In genomic region chr12:118120579-118121363, GRCh38 we compare ENCODE assay signal across 8 cellular contexts. TPM values are rescaled to one million over a fixed set of nuclear protein-coding genes. Genes with fewer than 3 reads are reported as not detected.
DNase-seq lines count a peak whose midpoint lies in the region; ATAC-seq and TF ChIP-seq lines count a peak whose summit lies in the region.

No MANE protein-coding gene starts in this region.

- POLR2A ChIA-PET in activated CD4-positive, alpha-beta memory T cell treated with anti-CD3 and anti-CD28 coated beads for 36 hours (lab: Charles Lee): interaction anchor here (0.7 to 1.1 kb wide), 4 partner anchors 15 to 255 kb away, joined by 3 to 5 read pairs (median 4); partner anchors contain the start of genes PEBP1, SUDS3 and TAOK3

- peak; percentile 65 for ATAC-seq in HG03103 (IDR thresholded peaks at IDR 0.05; ENCODE audit: low read depth, unreplicated experiment)
- peak; percentile 85 for ATAC-seq in effector memory CD8-positive, alpha-beta T cell (replicated peaks)
- ATAC-seq in GM18511 (IDR thresholded peaks at IDR 0.05; ENCODE audit: unreplicated experiment): no peak

- H3K9me3 Mint-ChIP-seq in activated CD4-positive, alpha-beta memory T cell treated with anti-CD3 and anti-CD28 coated beads for 36 hours: no peaks in the 10 kb centered on the region
- H3K9me3 Mint-ChIP-seq in effector memory CD8-positive, alpha-beta T cell: no peaks in the 10 kb centered on the region

- H3K27me3 Mint-ChIP-seq in activated CD4-positive, alpha-beta memory T cell treated with anti-CD3 and anti-CD28 coated beads for 36 hours: no peaks in the 10 kb centered on the region
- no peaks in the 10 kb centered on the region for H3K27me3 Mint-ChIP-seq in effector memory CD8-positive, alpha-beta T cell

- H3K4me1 Mint-ChIP-seq in activated CD4-positive, alpha-beta memory T cell treated with anti-CD3 and anti-CD28 coated beads for 36 hours (ENCODE audit: low read depth): peaks cover 11% of the 10 kb centered on the region
- H3K4me1 Mint-ChIP-seq in effector memory CD8-positive, alpha-beta T cell (ENCODE audit: low read depth in 2 of 2): peaks cover 4 to 9% of the 10 kb centered on the region in 2 donors

- H3K4me3 ChIP-seq in GM12864 (ENCODE audit: low read depth, low read length): no peak overlapping the region

- CTCF ChIA-PET in activated CD4-positive, alpha-beta memory T cell treated with anti-CD3 and anti-CD28 coated beads for 36 hours (lab: Charles Lee): interaction anchor here (0.6 to 2.7 kb wide), 16 partner anchors 9 to 1379 kb away, joined by 3 to 44 read pairs (median 5); partner anchors contain the start of genes PEBP1, SUDS3 and VSIG10

- no peaks in the 10 kb centered on the region for H3K36me3 Mint-ChIP-seq in activated CD4-positive, alpha-beta memory T cell treated with anti-CD3 and anti-CD28 coated beads for 36 hours
- H3K36me3 Mint-ChIP-seq in effector memory CD8-positive, alpha-beta T cell (ENCODE audit: insufficient read depth): no peaks in the 10 kb centered on the region

- H3K27ac Mint-ChIP-seq in activated CD4-positive, alpha-beta memory T cell treated with anti-CD3 and anti-CD28 coated beads for 36 hours: peak overlapping the region; percentile 20
- peak overlapping the region; percentile 72 to 90 for H3K27ac Mint-ChIP-seq in effector memory CD8-positive, alpha-beta T cell

- DNase-seq in GM12864 (ENCODE audit: low read depth): no peak
- peak; percentile 81 for DNase-seq in NCI-H69 (lab: John Stamatoyannopoulos, UW)
- peak; percentile 81 for DNase-seq in activated CD4-positive, alpha-beta memory T cell treated with anti-CD3 and anti-CD28 coated beads for 36 hours
- DNase-seq in effector memory CD8-positive, alpha-beta T cell: peak; percentile 50 to 60 (median 53)
- peak; percentile 71 to 74 for DNase-seq in lung microvascular endothelial cell (ENCODE audit: low read depth in 2 of 2)
- peak; percentile 39 to 46 for DNase-seq in stimulated activated CD8-positive, alpha-beta memory T cell treated with anti-CD3 and anti-CD28 coated beads, Interleukin-2, amount 100 ng/mL, for 48 hours (ENCODE audit: low read depth in 2 of 2)

- peak; percentile 71 for TF ChIP-seq CTCF in GM12864 (IDR thresholded peaks at IDR 0.05; ENCODE audit: low read depth, low read length, missing control alignments)

- H3K4me3 Mint-ChIP-seq in activated CD4-positive, alpha-beta memory T cell treated with anti-CD3 and anti-CD28 coated beads for 36 hours: no peak overlapping the region
- H3K4me3 Mint-ChIP-seq in effector memory CD8-positive, alpha-beta T cell: no peak overlapping the region

- intact Hi-C loops in activated CD4-positive, alpha-beta memory T cell treated with anti-CD3 and anti-CD28 coated beads for 36 hours (cut with micrococcal nuclease): loop anchor here (1.0 to 5.0 kb wide), 3 partner anchors 16 to 256 kb away; partner anchors contain the start of genes PEBP1, SUDS3 and WSB2

RNA-seq across cellular contexts. Expression of gene PEBP1, which starts 15.2 kb away (rescaled TPM):
- 100 to 1,000 TPM; 128 to 132 TPM for total RNA-seq in activated CD4-positive, alpha-beta memory T cell treated with anti-CD3 and anti-CD28 coated beads for 36 hours
- 146 and 161 TPM in 2 replicates for total RNA-seq in lung microvascular endothelial cell

RNA-seq across cellular contexts. Expression of gene VSIG10, which starts 17.0 kb away (rescaled TPM):
- 1 to 10 TPM; 5.7 to 7.6 TPM for total RNA-seq in activated CD4-positive, alpha-beta memory T cell treated with anti-CD3 and anti-CD28 coated beads for 36 hours
- total RNA-seq in lung microvascular endothelial cell: 39.4 and 49.8 TPM in 2 replicates

RNA-seq across cellular contexts. Expression of gene WSB2, which starts 59.8 kb away (rescaled TPM):
- 100 to 1,000 TPM in 1 of 2 experiments, 10 to 100 TPM in 1; 93.2 to 102 TPM for total RNA-seq in activated CD4-positive, alpha-beta memory T cell treated with anti-CD3 and anti-CD28 coated beads for 36 hours
- 82.4 and 174 TPM in 2 replicates for total RNA-seq in lung microvascular endothelial cell
